ENCODE assay signal across 16 cellular contexts in genomic region chr17:58272367-58273280, GRCh38. TPM values are rescaled to one million over a fixed set of nuclear protein-coding genes. Genes with fewer than 3 reads are reported as not detected.
"Had no signal": no experiment of that assay in that cellular context is flagged by ENCODE, and none has a peak within 500 bp of the region (broad histone marks: within the 10 kb centered on the region; RNA-seq: fewer than 3 reads in every experiment).

No MANE protein-coding gene starts in this region.

- H3K4me1 ChIP-seq: esophagus muscularis mucosa, suprapubic skin, transverse colon, vagina had no signal

- H3K9me3 Mint-ChIP-seq: activated CD4-positive, alpha-beta memory T cell treated with anti-CD3 and anti-CD28 coated beads, Interleukin-2, amount 10 ng/mL, durations not matched to agents 7 days and 5 days; activated naive CD4-positive, alpha-beta T cell treated with anti-CD3 and anti-CD28 coated beads, Interleukin-2, amount 50 U/mL, for 24 hours; stimulated activated naive CD8-positive, alpha-beta T cell treated with anti-CD3 and anti-CD28 coated beads, Interleukin-15, amount 100 ng/mL, for 72 hours had no signal

- ATAC-seq: left cardiac atrium; naive thymus-derived CD8-positive, alpha-beta T cell; stimulated activated naive CD8-positive, alpha-beta T cell treated with anti-CD3 and anti-CD28 coated beads, Interleukin-15, amount 100 ng/mL, for 72 hours had no signal

- H3K36me3 ChIP-seq: esophagus muscularis mucosa, neutrophil, suprapubic skin, transverse colon, vagina had no signal

- H3K27ac Mint-ChIP-seq: activated CD4-positive, alpha-beta memory T cell treated with anti-CD3 and anti-CD28 coated beads, Interleukin-2, amount 10 ng/mL, durations not matched to agents 7 days and 5 days; activated CD4-positive, alpha-beta T cell treated with anti-CD3 and anti-CD28 coated beads for 36 hours; activated naive CD4-positive, alpha-beta T cell treated with anti-CD3 and anti-CD28 coated beads, Interleukin-2, amount 50 U/mL, for 24 hours had no signal

- H3K36me3 Mint-ChIP-seq: activated naive CD4-positive, alpha-beta T cell treated with anti-CD3 and anti-CD28 coated beads, Interleukin-2, amount 50 U/mL, for 24 hours; naive thymus-derived CD8-positive, alpha-beta T cell had no signal

- H3K27me3 ChIP-seq: neutrophil, vagina had no signal

- H3K27ac ChIP-seq: esophagus muscularis mucosa, neutrophil, suprapubic skin, transverse colon, vagina had no signal

- H3K4me3 Mint-ChIP-seq: activated CD4-positive, alpha-beta memory T cell treated with anti-CD3 and anti-CD28 coated beads, Interleukin-2, amount 10 ng/mL, durations not matched to agents 7 days and 5 days; activated CD4-positive, alpha-beta T cell treated with anti-CD3 and anti-CD28 coated beads for 36 hours; activated naive CD4-positive, alpha-beta T cell treated with anti-CD3 and anti-CD28 coated beads, Interleukin-2, amount 50 U/mL, for 24 hours; naive thymus-derived CD8-positive, alpha-beta T cell; stimulated activated naive CD8-positive, alpha-beta T cell treated with anti-CD3 and anti-CD28 coated beads, Interleukin-15, amount 100 ng/mL, for 72 hours had no signal

- H3K9me3 ChIP-seq: esophagus muscularis mucosa, neutrophil, suprapubic skin, transverse colon, vagina had no signal

- DNase-seq: activated CD4-positive, alpha-beta memory T cell treated with anti-CD3 and anti-CD28 coated beads, Interleukin-2, amount 10 ng/mL, durations not matched to agents 7 days and 5 days; activated CD4-positive, alpha-beta T cell treated with anti-CD3 and anti-CD28 coated beads for 36 hours; activated effector memory CD4-positive, alpha-beta T cell treated with anti-CD3 and anti-CD28 coated beads, Interleukin-2, amount 50 U/mL, for 16 hours; activated T-cell treated with anti-CD3 and anti-CD28 coated beads, Interleukin-2, amount 50 U/mL, for 48 hours; cerebellar nuclear complex; effector CD8-positive, alpha-beta T cell; left cardiac atrium; mesenchymal stem cell; naive thymus-derived CD8-positive, alpha-beta T cell; stimulated activated naive CD8-positive, alpha-beta T cell treated with anti-CD3 and anti-CD28 coated beads, Interleukin-15, amount 100 ng/mL, for 72 hours; transverse colon had no signal

- H3K4me3 ChIP-seq: esophagus muscularis mucosa, suprapubic skin, transverse colon, vagina had no signal

- H3K4me1 Mint-ChIP-seq: activated CD4-positive, alpha-beta T cell treated with anti-CD3 and anti-CD28 coated beads for 36 hours; activated naive CD4-positive, alpha-beta T cell treated with anti-CD3 and anti-CD28 coated beads, Interleukin-2, amount 50 U/mL, for 24 hours; stimulated activated naive CD8-positive, alpha-beta T cell treated with anti-CD3 and anti-CD28 coated beads, Interleukin-15, amount 100 ng/mL, for 72 hours had no signal

RNA-seq across cellular contexts. Expression of gene MPO, which starts 8.1 kb away (rescaled TPM):
- polyA plus RNA-seq: naive thymus-derived CD8-positive, alpha-beta T cell had no signal

RNA-seq across cellular contexts. Expression of gene LPO, which starts 34.2 kb away (rescaled TPM):
- polyA plus RNA-seq: naive thymus-derived CD8-positive, alpha-beta T cell had no signal
